Comparison of ENCODE assay signal across 16 cellular contexts in genomic region chr2:217361491-217361890, GRCh38.
DNase-seq lines count a peak whose midpoint lies in the region; ATAC-seq and TF ChIP-seq lines count a peak whose summit lies in the region.
"Had no signal": no experiment of that assay in that cellular context is flagged by ENCODE, and none has a peak within 500 bp of the region (broad histone marks: within the 10 kb centered on the region; RNA-seq: fewer than 3 reads in every experiment).

No MANE protein-coding gene starts in this region.

- in situ Hi-C loops in gastrocnemius medialis (cut with MboI; ENCODE audit: low sequenced_read_pairs in 4 of 4): no loop called here

- CTCF ChIA-PET in activated CD4-positive, alpha-beta T cell treated with anti-CD3 and anti-CD28 coated beads, Interleukin-2, amount 10 ng/mL, durations not matched to agents 7 days and 5 days (lab: Charles Lee): no interaction called here
- CTCF ChIA-PET in OCI-LY7 (lab: Charles Lee; ENCODE audit: unreplicated experiment): no interaction called here

- no peak overlapping the region for H2AFZ ChIP-seq in OCI-LY7 (ENCODE audit: low read length)

- H3K9ac ChIP-seq in adipocyte (ENCODE audit: low read length): peak overlapping the region; percentile 71

- H4K20me1 ChIP-seq in OCI-LY7 (ENCODE audit: insufficient read depth, low read length): no peaks in the 10 kb centered on the region

- H3K9me3 ChIP-seq in adipocyte (ENCODE audit: control insufficient read depth, low read length): no peaks in the 10 kb centered on the region
- no peaks in the 10 kb centered on the region for H3K9me3 ChIP-seq in right atrium auricular region
- no peaks in the 10 kb centered on the region for H3K9me3 ChIP-seq in gastrocnemius medialis
- no peaks in the 10 kb centered on the region for H3K9me3 ChIP-seq in OCI-LY7 (ENCODE audit: low read length)
- H3K9me3 ChIP-seq: MG63, psoas muscle had no signal

- TF ChIP-seq CTCF in AG10803 (conservative IDR thresholded peaks at IDR 0.05; ENCODE audit: low read length): no peak
- no peak for TF ChIP-seq CTCF in right atrium auricular region (IDR thresholded peaks at IDR 0.05)
- no peak for TF ChIP-seq CTCF in gastrocnemius medialis (IDR thresholded peaks at IDR 0.05 in 4 of 5, conservative IDR thresholded peaks at IDR 0.05 in 1 of 5)
- no peak for TF ChIP-seq CTCF in OCI-LY7 (conservative IDR thresholded peaks at IDR 0.05; ENCODE audit: low read length)

- no TSS peak for BruUV-seq in OCI-LY7 (replicated peaks; lab: Mats Ljungman, UMichigan)

- H3K36me3 ChIP-seq in adipocyte (ENCODE audit: control insufficient read depth, insufficient read depth, low read length, severe bottlenecking): no peaks in the 10 kb centered on the region
- H3K36me3 ChIP-seq in right atrium auricular region: no peaks in the 10 kb centered on the region
- no peaks in the 10 kb centered on the region for H3K36me3 ChIP-seq in gastrocnemius medialis
- H3K36me3 ChIP-seq in OCI-LY7 (ENCODE audit: insufficient read depth, low read length): no peaks in the 10 kb centered on the region
- H3K36me3 ChIP-seq: MG63 had no signal

- no peaks in the 10 kb centered on the region for H3K9me2 ChIP-seq in OCI-LY7 (ENCODE audit: insufficient read depth, low read length)

- no peak for ATAC-seq in gastrocnemius medialis
- ATAC-seq: activated T-cell treated with anti-CD3 and anti-CD28 coated beads, Interleukin-2, amount 50 U/mL, for 4 hours had no signal

- POLR2A ChIA-PET in activated CD4-positive, alpha-beta T cell treated with anti-CD3 and anti-CD28 coated beads, Interleukin-2, amount 10 ng/mL, durations not matched to agents 7 days and 5 days (lab: Charles Lee): no interaction called here
- POLR2A ChIA-PET in OCI-LY7 (lab: Charles Lee): no interaction called here

- DNase-seq in AG10803 (ENCODE audit: low read depth): peak; percentile 13
- DNase-seq in adipocyte (ENCODE audit: low read depth): no peak
- DNase-seq in right atrium auricular region (ENCODE audit: low spot score): no peak
- DNase-seq in gastrocnemius medialis: no peak
- no peak for DNase-seq in activated CD4-positive, alpha-beta T cell treated with anti-CD3 and anti-CD28 coated beads, Interleukin-2, amount 10 ng/mL, durations not matched to agents 7 days and 5 days
- no peak for DNase-seq in activated CD4-positive, alpha-beta T cell treated with anti-CD3 and anti-CD28 coated beads for 1 hour
- DNase-seq in OCI-LY7 (ENCODE audit: low spot score): no peak
- no peak for DNase-seq in COLO668 (lab: John Stamatoyannopoulos, UW; ENCODE audit: unreplicated experiment)
- DNase-seq: activated CD4-positive, alpha-beta T cell treated with anti-CD3 and anti-CD28 coated beads, Interleukin-2, amount 50 U/mL, for 1 hour; activated naive CD8-positive, alpha-beta T cell treated with anti-CD3 and anti-CD28 coated beads, Interleukin-2, amount 10 ng/mL, durations not matched to agents 7 days and 5 days; activated T-cell treated with anti-CD3 and anti-CD28 coated beads, Interleukin-2, amount 50 U/mL, for 4 hours; H7; naive thymus-derived CD4-positive, alpha-beta T cell; NCI-H82 had no signal

- no peak overlapping the region for H3K4me2 ChIP-seq in OCI-LY7 (ENCODE audit: low read length)

- H3K79me2 ChIP-seq in OCI-LY7 (ENCODE audit: insufficient read depth, low read depth, low read length): no peaks in the 10 kb centered on the region

- peaks cover 39% of the 10 kb centered on the region for H3K4me1 ChIP-seq in adipocyte (ENCODE audit: control insufficient read depth, insufficient read depth, low read length)
- H3K4me1 ChIP-seq in right atrium auricular region: peaks cover 0 to 28% of the 10 kb centered on the region in 2 donors
- peaks cover 21 to 26% of the 10 kb centered on the region in 2 donors for H3K4me1 ChIP-seq in gastrocnemius medialis
- H3K4me1 ChIP-seq in OCI-LY7 (ENCODE audit: insufficient read depth, low read length, poor library complexity, severe bottlenecking): no peaks in the 10 kb centered on the region

- H3K36me3 Mint-ChIP-seq in activated CD4-positive, alpha-beta T cell treated with anti-CD3 and anti-CD28 coated beads, Interleukin-2, amount 10 ng/mL, durations not matched to agents 7 days and 5 days (ENCODE audit: low read depth): no peaks in the 10 kb centered on the region

- H3K4me3 ChIP-seq in AG10803 (ENCODE audit: low read length): no peak overlapping the region
- no peak overlapping the region for H3K4me3 ChIP-seq in adipocyte (ENCODE audit: low read length)
- H3K4me3 ChIP-seq in right atrium auricular region: no peak overlapping the region
- no peak overlapping the region for H3K4me3 ChIP-seq in gastrocnemius medialis
- no peak overlapping the region for H3K4me3 ChIP-seq in OCI-LY7 (ENCODE audit: low read depth, low read length, poor library complexity, severe bottlenecking)
- H3K4me3 ChIP-seq: MG63, psoas muscle had no signal

- H3K27ac Mint-ChIP-seq in activated CD4-positive, alpha-beta T cell treated with anti-CD3 and anti-CD28 coated beads, Interleukin-2, amount 10 ng/mL, durations not matched to agents 7 days and 5 days: no peak overlapping the region
- H3K27ac Mint-ChIP-seq: activated naive CD8-positive, alpha-beta T cell treated with anti-CD3 and anti-CD28 coated beads, Interleukin-2, amount 10 ng/mL, durations not matched to agents 7 days and 5 days; naive thymus-derived CD4-positive, alpha-beta T cell had no signal

- H3K4me1 Mint-ChIP-seq in activated CD4-positive, alpha-beta T cell treated with anti-CD3 and anti-CD28 coated beads, Interleukin-2, amount 10 ng/mL, durations not matched to agents 7 days and 5 days: no peaks in the 10 kb centered on the region
- H3K4me1 Mint-ChIP-seq: activated naive CD8-positive, alpha-beta T cell treated with anti-CD3 and anti-CD28 coated beads, Interleukin-2, amount 10 ng/mL, durations not matched to agents 7 days and 5 days had no signal

- intact Hi-C loops in gastrocnemius medialis (cut with DNase I; ENCODE audit: low total_unique reads): no loop called here
- intact Hi-C loops in OCI-LY7 (cut with micrococcal nuclease; ENCODE audit: unreplicated experiment): no loop called here

- no peak overlapping the region for H3K4me3 Mint-ChIP-seq in activated CD4-positive, alpha-beta T cell treated with anti-CD3 and anti-CD28 coated beads, Interleukin-2, amount 10 ng/mL, durations not matched to agents 7 days and 5 days
- H3K4me3 Mint-ChIP-seq: activated naive CD8-positive, alpha-beta T cell treated with anti-CD3 and anti-CD28 coated beads, Interleukin-2, amount 10 ng/mL, durations not matched to agents 7 days and 5 days; activated T-cell treated with anti-CD3 and anti-CD28 coated beads, Interleukin-2, amount 50 U/mL, for 4 hours; naive thymus-derived CD4-positive, alpha-beta T cell had no signal

- H3K9me3 Mint-ChIP-seq in activated CD4-positive, alpha-beta T cell treated with anti-CD3 and anti-CD28 coated beads, Interleukin-2, amount 10 ng/mL, durations not matched to agents 7 days and 5 days: no peaks in the 10 kb centered on the region
- H3K9me3 Mint-ChIP-seq: activated T-cell treated with anti-CD3 and anti-CD28 coated beads, Interleukin-2, amount 50 U/mL, for 4 hours had no signal

- peak overlapping the region; percentile 38 to 74 for H3K27ac ChIP-seq in right atrium auricular region
- H3K27ac ChIP-seq in gastrocnemius medialis: peak overlapping the region in 3 of 4 donors; percentile 49 to 58 (median 55)
- H3K27ac ChIP-seq in OCI-LY7 (ENCODE audit: low read depth, low read length, poor library complexity, severe bottlenecking): no peak overlapping the region

- TF ChIP-seq POLR2A in gastrocnemius medialis (IDR thresholded peaks at IDR 0.05): no peak

- peaks cover 2% of the 10 kb centered on the region for H3K27me3 Mint-ChIP-seq in activated CD4-positive, alpha-beta T cell treated with anti-CD3 and anti-CD28 coated beads, Interleukin-2, amount 10 ng/mL, durations not matched to agents 7 days and 5 days

- H3K27me3 ChIP-seq in adipocyte (replicated peaks; ENCODE audit: control insufficient read depth, insufficient read depth, low read length) (no peaks in the 10 kb centered on the region), right atrium auricular region (no peaks in the 10 kb centered on the region), gastrocnemius medialis (no peaks in the 10 kb centered on the region)
- H3K27me3 ChIP-seq: MG63 had no signal
